In the genomic region with DNA sequence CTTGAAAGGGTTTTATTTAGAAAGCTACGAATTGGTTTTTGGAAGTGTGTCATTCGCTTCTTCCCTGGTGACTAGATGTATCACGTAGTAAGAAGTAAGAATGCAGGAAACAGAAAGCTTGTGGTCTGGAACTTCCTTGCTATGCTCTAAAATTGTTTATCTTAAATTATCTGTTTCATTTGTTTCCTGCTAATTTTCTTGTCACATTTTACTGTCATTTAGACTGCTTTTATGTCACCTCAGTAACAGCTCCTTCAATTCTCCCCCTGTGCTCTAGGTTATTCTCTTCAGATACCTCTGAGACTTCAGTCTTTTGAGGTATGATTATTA, we compare ENCODE assay signal across 1 cellular context.
TF ChIP-seq lines count a peak whose summit lies in the region.

No MANE protein-coding gene starts in this region.

TF ChIP-seq in endothelial cell of umbilical vein, 7 proteins besides CTCF, POLR2A, EP300 and RAD21 (continued from another document):
- no peak for TF ChIP-seq FOS (IDR thresholded peaks at IDR 0.05; ENCODE audit: borderline replicate concordance, insufficient read depth, low read length)
- TF ChIP-seq, protein P1, sequence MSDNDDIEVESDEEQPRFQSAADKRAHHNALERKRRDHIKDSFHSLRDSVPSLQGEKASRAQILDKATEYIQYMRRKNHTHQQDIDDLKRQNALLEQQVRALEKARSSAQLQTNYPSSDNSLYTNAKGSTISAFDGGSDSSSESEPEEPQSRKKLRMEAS (IDR thresholded peaks at IDR 0.05; ENCODE audit: insufficient read depth, insufficient read length), result no peak
- no peak for TF ChIP-seq GATA2 (IDR thresholded peaks at IDR 0.05; ENCODE audit: insufficient read depth, insufficient read length, low read depth, low read length)
- no peak for TF ChIP-seq POLR2AphosphoS5 (IDR thresholded peaks at IDR 0.05; ENCODE audit: insufficient read depth, low read depth, low read length)
- TF ChIP-seq EZH2 (IDR thresholded peaks at IDR 0.05; ENCODE audit: borderline replicate concordance, low read depth, low read length, severe bottlenecking), result no peak
- TF ChIP-seq JUN (IDR thresholded peaks at IDR 0.05; ENCODE audit: borderline replicate concordance, insufficient read depth, insufficient read length, low read depth), result no peak
